In the genomic region with DNA sequence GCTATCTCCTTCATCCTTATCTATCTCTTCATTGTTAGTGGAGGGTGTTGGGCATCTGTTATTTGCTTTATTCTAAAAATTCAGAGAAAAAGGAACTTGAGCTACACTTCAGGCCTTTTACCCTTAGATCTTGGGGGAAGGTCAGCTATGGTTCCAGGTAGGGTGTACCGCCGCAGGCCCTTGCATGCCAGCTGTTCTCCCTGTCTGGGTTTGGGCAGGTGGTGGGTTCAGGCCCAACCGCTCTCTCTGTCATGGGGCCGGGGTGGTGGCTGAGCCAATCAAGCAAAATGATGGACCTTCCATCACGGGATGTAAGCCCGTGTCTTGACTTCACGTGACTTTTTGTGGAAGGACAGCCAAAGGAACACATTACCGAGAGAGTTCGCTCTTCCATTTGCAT, we compare ENCODE assay signal across 15 cellular contexts.
"Had no signal": no experiment of that assay in that cellular context is flagged by ENCODE, and none has a peak within 500 bp of the region (broad histone marks: within the 10 kb centered on the region; RNA-seq: fewer than 3 reads in every experiment).

No MANE protein-coding gene starts in this region.

- ATAC-seq: activated CD4-positive, CD25-positive, alpha-beta regulatory T cell treated with anti-CD3 and anti-CD28 coated beads, Interleukin-2, amount 50 U/mL, for 24 hours; activated CD8-positive, alpha-beta T cell treated with anti-CD3 and anti-CD28 coated beads, Interleukin-2, amount 10 ng/mL, durations not matched to agents 7 days and 5 days; body of pancreas; natural killer cell treated with Interleukin-12 subunit alpha and Interleukin-12 subunit beta and Interleukin-15 and Interleukin-18, amount 100 ng/mL, for 72 hours; stimulated activated naive B cell treated with anti-CD40 and anti-IgM and Interleukin-4, amounts not matched to agents 10 μg/mL and 1 μg/mL and 100 μg/mL, for 72 hours had no signal

- H3K27me3 ChIP-seq: body of pancreas, dorsolateral prefrontal cortex, tibial artery, vagina had no signal

- DNase-seq: activated CD4-positive, alpha-beta T cell treated with anti-CD3 and anti-CD28 coated beads, Interleukin-2, amount 10 ng/mL, durations not matched to agents 7 days and 5 days; activated CD8-positive, alpha-beta T cell treated with anti-CD3 and anti-CD28 coated beads, Interleukin-2, amount 10 ng/mL, durations not matched to agents 7 days and 5 days; activated naive CD8-positive, alpha-beta T cell treated with anti-CD3 and anti-CD28 coated beads for 36 hours; amygdala; body of pancreas; dorsolateral prefrontal cortex; foreskin fibroblast; stimulated activated naive B cell treated with anti-CD40 and anti-IgM and Interleukin-4, amounts not matched to agents 10 μg/mL and 1 μg/mL and 100 μg/mL, for 72 hours; T-helper 9 cell had no signal

- H3K4me3 Mint-ChIP-seq: activated CD4-positive, alpha-beta T cell treated with anti-CD3 and anti-CD28 coated beads, Interleukin-2, amount 10 ng/mL, durations not matched to agents 7 days and 5 days; activated CD8-positive, alpha-beta T cell treated with anti-CD3 and anti-CD28 coated beads, Interleukin-2, amount 10 ng/mL, durations not matched to agents 7 days and 5 days; activated naive CD8-positive, alpha-beta T cell treated with anti-CD3 and anti-CD28 coated beads for 36 hours; mesothelial cell of epicardium; natural killer cell treated with Interleukin-12 subunit alpha and Interleukin-12 subunit beta and Interleukin-15 and Interleukin-18, amount 100 ng/mL, for 72 hours; stimulated activated naive B cell treated with anti-CD40 and anti-IgM and Interleukin-4, amounts not matched to agents 10 μg/mL and 1 μg/mL and 100 μg/mL, for 72 hours had no signal

- H3K27ac Mint-ChIP-seq: activated CD4-positive, alpha-beta T cell treated with anti-CD3 and anti-CD28 coated beads, Interleukin-2, amount 10 ng/mL, durations not matched to agents 7 days and 5 days; activated naive CD8-positive, alpha-beta T cell treated with anti-CD3 and anti-CD28 coated beads for 36 hours; mesothelial cell of epicardium; stimulated activated naive B cell treated with anti-CD40 and anti-IgM and Interleukin-4, amounts not matched to agents 10 μg/mL and 1 μg/mL and 100 μg/mL, for 72 hours had no signal

- H3K4me3 ChIP-seq: body of pancreas, tibial artery, vagina had no signal

- H3K9me3 Mint-ChIP-seq: activated CD4-positive, alpha-beta T cell treated with anti-CD3 and anti-CD28 coated beads, Interleukin-2, amount 10 ng/mL, durations not matched to agents 7 days and 5 days; activated naive CD8-positive, alpha-beta T cell treated with anti-CD3 and anti-CD28 coated beads for 36 hours; mesothelial cell of epicardium; natural killer cell treated with Interleukin-12 subunit alpha and Interleukin-12 subunit beta and Interleukin-15 and Interleukin-18, amount 100 ng/mL, for 72 hours; stimulated activated naive B cell treated with anti-CD40 and anti-IgM and Interleukin-4, amounts not matched to agents 10 μg/mL and 1 μg/mL and 100 μg/mL, for 72 hours had no signal

- H3K36me3 ChIP-seq: tibial artery, vagina had no signal

- H3K36me3 Mint-ChIP-seq: mesothelial cell of epicardium; natural killer cell treated with Interleukin-12 subunit alpha and Interleukin-12 subunit beta and Interleukin-15 and Interleukin-18, amount 100 ng/mL, for 72 hours; stimulated activated naive B cell treated with anti-CD40 and anti-IgM and Interleukin-4, amounts not matched to agents 10 μg/mL and 1 μg/mL and 100 μg/mL, for 72 hours had no signal

- H3K27me3 Mint-ChIP-seq: activated CD4-positive, alpha-beta T cell treated with anti-CD3 and anti-CD28 coated beads, Interleukin-2, amount 10 ng/mL, durations not matched to agents 7 days and 5 days; activated naive CD8-positive, alpha-beta T cell treated with anti-CD3 and anti-CD28 coated beads for 36 hours had no signal

- H3K9me3 ChIP-seq: body of pancreas, tibial artery, vagina had no signal

- H3K27ac ChIP-seq: body of pancreas, epithelial cell of prostate, tibial artery, vagina had no signal
